ENCODE assay signal across 12 cellular contexts in the genomic region with DNA sequence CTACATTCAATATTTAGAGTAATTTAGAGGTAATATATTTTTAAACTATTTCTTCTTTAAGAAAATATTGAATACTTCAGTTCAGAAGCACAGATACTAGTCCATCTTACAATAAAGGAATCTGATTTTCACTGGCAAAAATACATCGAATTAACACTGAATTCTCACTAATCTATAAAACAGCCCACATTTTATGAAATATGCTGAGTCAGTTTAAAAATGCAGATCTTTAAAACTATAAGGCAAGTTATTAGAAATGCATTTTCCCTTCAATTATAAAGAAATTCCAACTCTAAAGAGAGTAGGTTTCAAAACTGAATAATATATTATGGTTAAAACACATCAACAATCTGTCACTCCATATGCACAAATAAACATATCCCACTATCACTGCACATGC.
DNase-seq lines count a peak whose midpoint lies in the region; ATAC-seq, FAIRE-seq and TF ChIP-seq lines count a peak whose summit lies in the region.
"Had no signal": no experiment of that assay in that cellular context is flagged by ENCODE, and none has a peak within 500 bp of the region (broad histone marks: within the 10 kb centered on the region; RNA-seq: fewer than 3 reads in every experiment).

No MANE protein-coding gene starts in this region.

- no peak overlapping the region for H3K56ac ChIP-seq in IMR-90 (ENCODE audit: extremely low read depth, insufficient read depth, low read length)

- no peak overlapping the region for H2BK5ac ChIP-seq in IMR-90 (ENCODE audit: low read depth, low read length, poor library complexity, severe bottlenecking)

- H4K20me1 ChIP-seq in IMR-90 (ENCODE audit: insufficient read depth, low read length) = no peaks in the 10 kb centered on the region
- H4K20me1 ChIP-seq in K562 (replicated peaks; ENCODE audit: control insufficient read depth, insufficient read depth, low read length) = no peaks in the 10 kb centered on the region

- DNase-seq in NCI-H1694 treated with DMSO at 0.1 percent for 48 hours (lab: John Stamatoyannopoulos, UW) (peak; percentile 1), NCI-H1694 (lab: John Stamatoyannopoulos, UW) (no peak), IMR-90 (no peak), K562 (ENCODE audit: extremely low read depth in 1 of 4, low spot score in 3 of 4) (no peak), left cardiac atrium (no peak), SHP77 (lab: John Stamatoyannopoulos, UW) (no peak), RWPE1 (ENCODE audit: low spot score) (no peak)

- no peak overlapping the region for H3K4me2 ChIP-seq in IMR-90 (ENCODE audit: low read depth, low read length)
- no peak overlapping the region for H3K4me2 ChIP-seq in K562 (ENCODE audit: insufficient read depth, low read length)
- H3K4me2 ChIP-seq: BLaER1 treated with 17β-estradiol and CSF1 and Interleukin-3, amounts not matched to agents 10 nM and 100 nM had no signal

- dilution Hi-C loops in IMR-90 (cut with HindIII; ENCODE audit: low sequenced_read_pairs, unreplicated experiment) = no loop called here

- H3K9me3 ChIP-seq in IMR-90 (ENCODE audit: control insufficient read depth, insufficient read depth, low read length) (no peaks in the 10 kb centered on the region), K562 (replicated peaks; ENCODE audit: control insufficient read depth, insufficient read depth, low read depth, low read length) (no peaks in the 10 kb centered on the region)
- H3K9me3 ChIP-seq: BE2C; BLaER1 treated with 17β-estradiol and CSF1 and Interleukin-3, amounts not matched to agents 10 nM and 100 nM had no signal

- H3K79me1 ChIP-seq in IMR-90 (ENCODE audit: low read depth in 1 of 2, low read length in 2 of 2) = no peaks in the 10 kb centered on the region

- no peaks in the 10 kb centered on the region for H3K27me3 ChIP-seq in IMR-90 (ENCODE audit: control insufficient read depth, insufficient read depth, low read length)
- no peaks in the 10 kb centered on the region for H3K27me3 ChIP-seq in K562 (ENCODE audit: control insufficient read depth in 2 of 2, insufficient read depth in 2 of 2, low read length in 2 of 2)
- H3K27me3 ChIP-seq: BE2C; BLaER1 treated with 17β-estradiol and CSF1 and Interleukin-3, amounts not matched to agents 10 nM and 100 nM had no signal

- H3K18ac ChIP-seq in IMR-90 (ENCODE audit: low read depth, low read length) = no peak overlapping the region

- H2AK5ac ChIP-seq in IMR-90 (ENCODE audit: low read depth, low read length) = no peak overlapping the region

- H3K14ac ChIP-seq in IMR-90 (replicated peaks; ENCODE audit: low read depth, low read length) = no peak overlapping the region

- no peak overlapping the region for H2BK20ac ChIP-seq in IMR-90 (ENCODE audit: low read depth, low read length)

- no peak overlapping the region for H4K8ac ChIP-seq in IMR-90 (ENCODE audit: low read depth in 2 of 2, low read length in 2 of 2)

- no peak overlapping the region for H3K23ac ChIP-seq in IMR-90 (ENCODE audit: low read depth, low read length)

- H3K36me3 ChIP-seq in IMR-90 (ENCODE audit: control insufficient read depth, insufficient read depth, low read length) (no peaks in the 10 kb centered on the region), K562 (ENCODE audit: control insufficient read depth, insufficient read depth, low read length) (no peaks in the 10 kb centered on the region)
- H3K36me3 ChIP-seq: BE2C had no signal

- H2AFZ ChIP-seq in IMR-90 (replicated peaks; ENCODE audit: low read length, poor library complexity) (no peak overlapping the region), K562 (ENCODE audit: low read depth, low read length) (no peak overlapping the region)
- H2AFZ ChIP-seq: GM23248 had no signal

- H3K4me1 ChIP-seq in IMR-90 (ENCODE audit: control insufficient read depth, insufficient read depth, low read length) (no peaks in the 10 kb centered on the region), K562 (replicated peaks in 1 of 2; ENCODE audit: control insufficient read depth in 2 of 2, insufficient read depth in 2 of 2, low read length in 2 of 2) (no peaks in the 10 kb centered on the region)
- H3K4me1 ChIP-seq: BLaER1 treated with 17β-estradiol and CSF1 and Interleukin-3, amounts not matched to agents 10 nM and 100 nM had no signal

- no peak overlapping the region for H2BK120ac ChIP-seq in IMR-90 (ENCODE audit: low read depth, low read length)

- no peak for TF ChIP-seq EP300 in K562 (IDR thresholded peaks at IDR 0.05; ENCODE audit: low read length)

- intact Hi-C loops in IMR-90 (cut with micrococcal nuclease) = loop anchor here (2.0 to 10.0 kb wide), 3 partner anchors 238 to 1264 kb away; no protein-coding TSS in a partner anchor
- intact Hi-C loops in K562 (cut with micrococcal nuclease) = loop anchor here (2.0 to 5.0 kb wide), 2 partner anchors 239 to 326 kb away; no protein-coding TSS in a partner anchor
- intact Hi-C loops in left cardiac atrium (cut with DNase I) = no loop called here

- no peak overlapping the region for H3K9ac ChIP-seq in IMR-90 (ENCODE audit: low read depth, low read length)
- no peak overlapping the region for H3K9ac ChIP-seq in K562 (ENCODE audit: insufficient read depth in 1 of 2, low read depth in 2 of 2, low read length in 2 of 2)
- H3K9ac ChIP-seq: BLaER1 treated with 17β-estradiol and CSF1 and Interleukin-3, amounts not matched to agents 10 nM and 100 nM; GM23248 had no signal

- H2AK9ac ChIP-seq in IMR-90 (replicated peaks; ENCODE audit: low read depth, low read length, poor library complexity) = no peak overlapping the region

- WGBS in IMR-90 (ENCODE audit: extremely low coverage in 2 of 2, insufficient read length in 1 of 2), 2 experiments = no CpG with 5 or more reads among the region's 1 CpG
- WGBS in K562 (ENCODE audit: insufficient coverage, low coverage, missing lambda C conversion rate) = 0% methylated on average over 1 of the region's 1 CpG

- H2BK15ac ChIP-seq in IMR-90 (ENCODE audit: low read depth, low read length) = no peak overlapping the region

- CTCF ChIA-PET in IMR-90 (lab: Yijun Ruan, JAX) (interaction anchor here (1.1 kb wide), 1 partner anchor 10 kb away, joined by 3 read pairs; no protein-coding TSS in a partner anchor), K562 (lab: Yijun Ruan, JAX; ENCODE audit: low intra/inter-chr PET ratio) (interaction anchor here (0.5 to 1.2 kb wide), 2 partner anchors 43 to 364 kb away, joined by 3 to 4 read pairs; no protein-coding TSS in a partner anchor), RWPE1 (lab: Yijun Ruan, JAX) (interaction anchor here (0.5 to 1.6 kb wide), 6 partner anchors 10 to 441 kb away, joined by 3 to 12 read pairs (median 4); no protein-coding TSS in a partner anchor)

- H4K5ac ChIP-seq in IMR-90 (ENCODE audit: low read depth, low read length) = no peak overlapping the region

- POLR2A ChIA-PET in IMR-90 (lab: Charles Lee; ENCODE audit: unreplicated experiment) (no interaction called here), K562 (lab: Yijun Ruan, JAX) (interaction anchor here (1.3 kb wide), 1 partner anchor 8 kb away, joined by 4 read pairs; no protein-coding TSS in a partner anchor), RWPE1 (lab: Yijun Ruan, JAX; ENCODE audit: low non-redundant PET) (no interaction called here)

- BruUV-seq in IMR-90 (replicated peaks; lab: Mats Ljungman, UMichigan) = no TSS peak
- no TSS peak for BruUV-seq in K562 (replicated peaks; lab: Mats Ljungman, UMichigan)

- H3K4ac ChIP-seq in IMR-90 (ENCODE audit: low read depth, low read length) = no peak overlapping the region

- no peaks in the 10 kb centered on the region for H3K79me2 ChIP-seq in K562 (ENCODE audit: control insufficient read depth, insufficient read depth, low read length)

- ATAC-seq in IMR-90 (ENCODE audit: low read depth) = no peak
- no peak for ATAC-seq in K562
- ATAC-seq in left cardiac atrium = no peak

- no peak overlapping the region for H3K27ac ChIP-seq in IMR-90 (ENCODE audit: insufficient read depth, low read length)
- no peak overlapping the region for H3K27ac ChIP-seq in K562 (ENCODE audit: extremely low read depth, low read depth, low read length)
- no peak overlapping the region for H3K27ac ChIP-seq in RWPE1
- H3K27ac ChIP-seq: 22Rv1; BLaER1 treated with 17β-estradiol and CSF1 and Interleukin-3, amounts not matched to agents 10 nM and 100 nM; GM23248 had no signal

- FAIRE-seq in K562 (lab: Jason Lieb, UNC) = no peak
- FAIRE-seq: GM12892 had no signal

- in situ Hi-C loops in IMR-90 (cut with MboI; ENCODE audit: low sequenced_read_pairs) (no loop called here), K562 (cut with MboI) (no loop called here)

- no peaks in the 10 kb centered on the region for H3K9me1 ChIP-seq in IMR-90 (ENCODE audit: insufficient read depth, low read length)
- H3K9me1 ChIP-seq in K562 (ENCODE audit: control insufficient read depth, insufficient read depth, low read length) = no peaks in the 10 kb centered on the region

- no peak for TF ChIP-seq RAD21 in IMR-90 (IDR thresholded peaks at IDR 0.05; ENCODE audit: low read length)
- TF ChIP-seq RAD21 in K562 (CRISPR knock-in tag; conservative IDR thresholded peaks at IDR 0.05 in 1 of 2, IDR thresholded peaks at IDR 0.05 in 1 of 2) = no peak

- TF ChIP-seq POLR2A in IMR-90 (IDR thresholded peaks at IDR 0.05; ENCODE audit: low read depth, low read length) = no peak
- TF ChIP-seq POLR2A in K562 (conservative IDR thresholded peaks at IDR 0.05) = no peak

- H4K91ac ChIP-seq in IMR-90 (ENCODE audit: insufficient read depth, low read depth, low read length) = no peak overlapping the region

- TF ChIP-seq CTCF in IMR-90 (conservative IDR thresholded peaks at IDR 0.05; ENCODE audit: low read depth, low read length) (no peak), K562 (IDR thresholded peaks at IDR 0.05 in 2 of 3, conservative IDR thresholded peaks at IDR 0.05 in 1 of 3; ENCODE audit: insufficient read depth in 2 of 3, low read depth in 1 of 3, low read length in 3 of 3) (no peak), RWPE1 (conservative IDR thresholded peaks at IDR 0.05; ENCODE audit: low read depth) (no peak)

- no peak overlapping the region for H3K4me3 ChIP-seq in IMR-90 (ENCODE audit: insufficient read depth, low read depth, low read length)
- no peak overlapping the region for H3K4me3 ChIP-seq in K562
- H3K4me3 ChIP-seq: BLaER1 treated with 17β-estradiol and CSF1 and Interleukin-3, amounts not matched to agents 10 nM and 100 nM; GM23248 had no signal

TF ChIP-seq in IMR-90, 13 proteins besides CTCF, POLR2A, EP300 and RAD21:
- TF ChIP-seq FOS (IDR thresholded peaks at IDR 0.05; ENCODE audit: low read depth, low read length) (no peak), MAFK (IDR thresholded peaks at IDR 0.05; ENCODE audit: low read depth, low read length) (peak; percentile 96)
TF ChIP-seq in IMR-90: peak in this region for 1.

TF ChIP-seq in K562, 482 proteins besides CTCF, POLR2A, EP300 and RAD21 (continues in another document):
- no peak for TF ChIP-seq ZNF354B (CRISPR knock-in tag; IDR thresholded peaks at IDR 0.05)
- no peak for TF ChIP-seq ZNF436 (CRISPR knock-in tag; IDR thresholded peaks at IDR 0.05)
- TF ChIP-seq MAFK (IDR thresholded peaks at IDR 0.05; ENCODE audit: low read length) = peak; percentile 91
- TF ChIP-seq HDAC8 (tag; IDR thresholded peaks at IDR 0.05) = no peak

Comparison
In these comparisons a context has a peak if more than half of its experiments do, and no peak if none do; other contexts are left out.
1. intact Hi-C loops: an anchor here in IMR-90 (2.0 to 10.0 kb wide) and K562 (2.0 to 5.0 kb wide); none called in left cardiac atrium.